Comparison of ENCODE assay signal across 8 cellular contexts in the genomic region with DNA sequence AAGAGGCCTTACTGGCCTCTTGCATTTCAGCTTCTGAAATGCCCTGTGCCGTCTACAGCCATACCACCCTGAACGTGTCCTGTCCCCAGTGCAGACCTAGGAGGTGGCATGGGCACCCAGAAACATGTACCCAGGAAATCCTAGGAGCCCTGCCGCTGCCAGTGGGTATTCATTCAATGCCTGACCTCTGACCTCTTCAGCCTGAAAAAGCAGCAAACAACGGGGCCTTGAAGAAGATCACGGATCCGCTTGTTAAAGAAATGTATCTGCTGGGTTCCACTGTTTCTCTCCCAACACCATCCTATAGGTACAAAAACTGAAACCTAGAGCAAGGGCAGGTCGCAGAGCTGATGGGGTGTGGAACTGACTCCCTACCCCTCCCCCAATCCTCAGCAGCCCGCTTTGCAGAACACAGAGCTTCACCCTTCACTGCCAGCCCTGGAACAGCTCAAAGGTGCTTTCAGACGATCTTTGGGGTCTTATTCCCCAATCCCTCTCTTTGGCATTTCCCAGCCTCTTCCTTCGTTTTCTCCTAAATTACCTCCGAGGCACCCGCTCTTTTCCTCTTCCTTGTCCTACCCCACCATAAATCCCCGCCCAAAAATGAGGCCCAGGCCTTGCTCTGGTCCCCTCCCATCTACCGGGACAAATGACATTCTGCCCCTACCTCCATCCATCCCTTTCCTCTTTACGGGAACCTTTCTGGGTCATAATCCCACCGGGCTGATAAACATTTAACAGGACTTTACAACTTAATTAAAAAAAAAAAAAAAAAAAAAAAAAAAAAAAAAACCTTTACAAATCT. TPM values are rescaled to one million over a fixed set of nuclear protein-coding genes. Genes with fewer than 3 reads are reported as not detected.
DNase-seq lines count a peak whose midpoint lies in the region; ATAC-seq and TF ChIP-seq lines count a peak whose summit lies in the region.
"Not testable (repeated sequence)": the region's sequence is repeated elsewhere in the genome, so short reads cannot be mapped to it uniquely, and the experiment has no call there.

No MANE protein-coding gene starts in this region.

- H3K4me1 ChIP-seq in A673 (ENCODE audit: insufficient read depth, low read length, poor library complexity, severe bottlenecking); OCI-LY7 (ENCODE audit: insufficient read depth, low read length, poor library complexity, severe bottlenecking); mammary epithelial cell (ENCODE audit: insufficient read depth, low read length); mononuclear cell (ENCODE audit: insufficient read depth, low read length): not testable (repeated sequence)
- H3K4me1 ChIP-seq in spleen = peaks cover 0 to 15% (median 4%) of the 10 kb centered on the region in 6 donors

- not testable (repeated sequence) for H4K20me1 ChIP-seq in OCI-LY7 (ENCODE audit: insufficient read depth, low read length); mammary epithelial cell (ENCODE audit: insufficient read depth, low read length)

- H3K9ac ChIP-seq in mammary epithelial cell (ENCODE audit: insufficient read depth, low read length) = peak overlapping the region; percentile 23

- H3K27me3 Mint-ChIP-seq in activated CD8-positive, alpha-beta memory T cell treated with anti-CD3 and anti-CD28 coated beads, Interleukin-2, amount 10 ng/mL, durations not matched to agents 7 days and 5 days; glutamatergic neuron (ENCODE audit: unreplicated experiment): not testable (repeated sequence)

- peaks cover 11% of the 10 kb centered on the region for H3K4me1 Mint-ChIP-seq in activated CD8-positive, alpha-beta memory T cell treated with anti-CD3 and anti-CD28 coated beads, Interleukin-2, amount 10 ng/mL, durations not matched to agents 7 days and 5 days
- not testable (repeated sequence) for H3K4me1 Mint-ChIP-seq in glutamatergic neuron (ENCODE audit: low read depth, unreplicated experiment)

- not testable (repeated sequence) for H3K9me2 ChIP-seq in OCI-LY7 (ENCODE audit: insufficient read depth, low read length)

- TSS peak; percentile 59 for BruUV-seq in A673 (replicated peaks; lab: Mats Ljungman, UMichigan)
- TSS peak; percentile 57 for BruUV-seq in OCI-LY7 (replicated peaks; lab: Mats Ljungman, UMichigan)
- BruUV-seq in mammary epithelial cell (replicated peaks; lab: Mats Ljungman, UMichigan) = not testable (repeated sequence)

- ATAC-seq in activated CD8-positive, alpha-beta memory T cell treated with anti-CD3 and anti-CD28 coated beads, Interleukin-2, amount 10 ng/mL, durations not matched to agents 7 days and 5 days = not testable (repeated sequence)

- not testable (repeated sequence) for H3K36me3 ChIP-seq in A673 (ENCODE audit: insufficient read depth, low read length, poor library complexity, severe bottlenecking); OCI-LY7 (ENCODE audit: insufficient read depth, low read length); mammary epithelial cell (ENCODE audit: insufficient read depth, low read length); spleen

- peak overlapping the region; percentile 71 for H3K4me3 Mint-ChIP-seq in activated CD8-positive, alpha-beta memory T cell treated with anti-CD3 and anti-CD28 coated beads, Interleukin-2, amount 10 ng/mL, durations not matched to agents 7 days and 5 days
- H3K4me3 Mint-ChIP-seq in glutamatergic neuron (ENCODE audit: unreplicated experiment) = peak overlapping the region; percentile 76

- CTCF ChIA-PET in A673 (lab: Charles Lee); OCI-LY7 (lab: Charles Lee; ENCODE audit: unreplicated experiment); activated CD8-positive, alpha-beta memory T cell treated with anti-CD3 and anti-CD28 coated beads, Interleukin-2, amount 10 ng/mL, durations not matched to agents 7 days and 5 days (lab: Charles Lee); mammary epithelial cell (lab: Charles Lee; ENCODE audit: low non-redundant PET): not testable (repeated sequence)

- intact Hi-C loops in A673 (cut with micrococcal nuclease; ENCODE audit: unreplicated experiment); OCI-LY7 (cut with micrococcal nuclease; ENCODE audit: unreplicated experiment); mammary epithelial cell (cut with micrococcal nuclease); spleen (cut with DNase I; ENCODE audit: low total_unique reads): not testable (repeated sequence)

- H3K9me3 Mint-ChIP-seq in activated CD8-positive, alpha-beta memory T cell treated with anti-CD3 and anti-CD28 coated beads, Interleukin-2, amount 10 ng/mL, durations not matched to agents 7 days and 5 days (ENCODE audit: low read depth); glutamatergic neuron (ENCODE audit: unreplicated experiment): not testable (repeated sequence)

- not testable (repeated sequence) for H3K27ac ChIP-seq in A673 (ENCODE audit: low read depth, low read length, poor library complexity, severe bottlenecking); OCI-LY7 (ENCODE audit: low read depth, low read length, poor library complexity, severe bottlenecking); mammary epithelial cell (ENCODE audit: insufficient read depth, low read depth, low read length); spleen

- not testable (repeated sequence) for H2AFZ ChIP-seq in OCI-LY7 (ENCODE audit: low read length); mammary epithelial cell (ENCODE audit: low read depth, low read length)

- H3K27me3 ChIP-seq in A673 (replicated peaks; ENCODE audit: insufficient read depth, low read depth, low read length, poor library complexity); mammary epithelial cell (ENCODE audit: insufficient read depth, low read length); mononuclear cell (ENCODE audit: insufficient read depth, low read length); spleen (replicated peaks in 1 of 7): not testable (repeated sequence)

- not testable (repeated sequence) for DNase-seq in A673 (ENCODE audit: low spot score); OCI-LY7 (ENCODE audit: low spot score); mammary epithelial cell; glutamatergic neuron; spleen
- DNase-seq in GM12865 (ENCODE audit: low read depth) = peak; percentile 30
- DNase-seq in activated CD8-positive, alpha-beta memory T cell treated with anti-CD3 and anti-CD28 coated beads, Interleukin-2, amount 10 ng/mL, durations not matched to agents 7 days and 5 days = peak; percentile 51

- H3K27ac Mint-ChIP-seq in activated CD8-positive, alpha-beta memory T cell treated with anti-CD3 and anti-CD28 coated beads, Interleukin-2, amount 10 ng/mL, durations not matched to agents 7 days and 5 days = peak overlapping the region; percentile 77
- not testable (repeated sequence) for H3K27ac Mint-ChIP-seq in glutamatergic neuron (ENCODE audit: unreplicated experiment)

- H3K4me3 ChIP-seq in A673 (ENCODE audit: low read depth, low read length, poor library complexity, severe bottlenecking) (peak overlapping the region; percentile 44), GM12865 (ENCODE audit: low read depth, low read length) (peak overlapping the region; percentile 54), OCI-LY7 (ENCODE audit: low read depth, low read length, poor library complexity, severe bottlenecking) (peak overlapping the region; percentile 66), mammary epithelial cell (replicated peaks in 1 of 3; ENCODE audit: insufficient read depth in 1 of 3, low read depth in 2 of 3, low read length in 3 of 3) (peak overlapping the region in 2 of 3 experiments; percentile 30 to 34), mononuclear cell (ENCODE audit: low read length) (peak overlapping the region; percentile 39), spleen (peak overlapping the region in 5 of 8 donors; percentile 41 to 71 (median 57))

- 52% methylated on average over 9 of the region's 16 CpGs for WGBS in mammary epithelial cell (ENCODE audit: low coverage, missing lambda C conversion rate)
- WGBS in spleen, 5 donors = 32 to 48% (median 41%) methylated on average over 11 to 14 of the region's 16 CpGs

- not testable (repeated sequence) for TF ChIP-seq POLR2A in spleen (IDR thresholded peaks at IDR 0.05)

- H3K36me3 Mint-ChIP-seq in activated CD8-positive, alpha-beta memory T cell treated with anti-CD3 and anti-CD28 coated beads, Interleukin-2, amount 10 ng/mL, durations not matched to agents 7 days and 5 days; glutamatergic neuron (ENCODE audit: unreplicated experiment): not testable (repeated sequence)

- not testable (repeated sequence) for H3K9me3 ChIP-seq in A673 (ENCODE audit: low read depth, low read length, poor library complexity, severe bottlenecking); OCI-LY7 (ENCODE audit: low read length); mammary epithelial cell (replicated peaks; ENCODE audit: insufficient read depth, low read length); mononuclear cell (ENCODE audit: low read depth, low read length); spleen

- dilution Hi-C loops in mammary epithelial cell (cut with HindIII; ENCODE audit: low sequenced_read_pairs) = not testable (repeated sequence)

- peak overlapping the region; percentile 67 for H3K4me2 ChIP-seq in OCI-LY7 (ENCODE audit: low read length)
- H3K4me2 ChIP-seq in mammary epithelial cell (ENCODE audit: insufficient read depth, low read depth, low read length) = peak overlapping the region; percentile 51

- POLR2A ChIA-PET in A673 (lab: Charles Lee; ENCODE audit: low non-redundant PET); OCI-LY7 (lab: Charles Lee): not testable (repeated sequence)

- not testable (repeated sequence) for TF ChIP-seq CTCF in A673 (conservative IDR thresholded peaks at IDR 0.05; ENCODE audit: low read depth, low read length); GM12865 (IDR thresholded peaks at IDR 0.05; ENCODE audit: insufficient read depth, low read depth, low read length, missing control alignments); OCI-LY7 (conservative IDR thresholded peaks at IDR 0.05; ENCODE audit: low read length); mammary epithelial cell (conservative IDR thresholded peaks at IDR 0.05 in 1 of 2, IDR thresholded peaks at IDR 0.05 in 1 of 2; ENCODE audit: extremely low read depth in 1 of 2, insufficient read depth in 1 of 2, low read depth in 1 of 2, low read length in 2 of 2); glutamatergic neuron (IDR thresholded peaks at IDR 0.05; ENCODE audit: partially characterized antibody, unreplicated experiment); spleen (IDR thresholded peaks at IDR 0.05 in 8 of 11, conservative IDR thresholded peaks at IDR 0.05 in 3 of 11)

- in situ Hi-C loops in mammary epithelial cell (cut with MboI; ENCODE audit: low sequenced_read_pairs in 2 of 2) = not testable (repeated sequence)

- H3K79me2 ChIP-seq in OCI-LY7 (ENCODE audit: insufficient read depth, low read depth, low read length) = peaks cover 14% of the 10 kb centered on the region; the same call in 1 of the 2 replicates
- not testable (repeated sequence) for H3K79me2 ChIP-seq in mammary epithelial cell (ENCODE audit: insufficient read depth, low read length)

RNA-seq across cellular contexts. Expression of a gene that starts 1.3 kb away (rescaled TPM):
- total RNA-seq in A673 (2021) = 115 and 116 TPM in 2 replicates
- total RNA-seq in OCI-LY7 (2014; rRNA removed; shearing (Covaris generic)) = 60.8 and 65.0 TPM in 2 replicates
- total RNA-seq in OCI-LY7 (2022) = 74.0 and 80.2 TPM in 2 replicates
- 10 to 100 TPM; 81.3 to 95.9 TPM for total RNA-seq in activated CD8-positive, alpha-beta memory T cell treated with anti-CD3 and anti-CD28 coated beads, Interleukin-2, amount 10 ng/mL, durations not matched to agents 7 days and 5 days
- 100 to 1,000 TPM; 119 to 128 TPM for total RNA-seq in mammary epithelial cell
- polyA plus RNA-seq in mammary epithelial cell = 110 TPM
- polyA minus RNA-seq in mammary epithelial cell = 159 TPM
- total RNA-seq in glutamatergic neuron (ENCODE audit: unreplicated experiment) = 83.5 TPM
- 42.9 TPM for total RNA-seq in mononuclear cell
- 10 to 100 TPM; 29.1 to 84.1 (median 56.0) TPM for total RNA-seq in spleen
- 10 to 100 TPM; 28.0 to 42.3 (median 34.0) TPM for polyA plus RNA-seq in spleen
